Comparison of ENCODE assay signal across 18 cellular contexts in genomic region chr2:85400541-85400940, GRCh38. TPM values are rescaled to one million over a fixed set of nuclear protein-coding genes. Genes with fewer than 3 reads are reported as not detected.
DNase-seq lines count a peak whose midpoint lies in the region; ATAC-seq, FAIRE-seq and TF ChIP-seq lines count a peak whose summit lies in the region.
"Had no signal": no experiment of that assay in that cellular context is flagged by ENCODE, and none has a peak within 500 bp of the region (broad histone marks: within the 10 kb centered on the region; RNA-seq: fewer than 3 reads in every experiment).

No MANE protein-coding gene starts in this region.

- H3K27me3 ChIP-seq in prostate gland (replicated peaks; ENCODE audit: insufficient read depth), result no peaks in the 10 kb centered on the region

- peaks cover 8% of the 10 kb centered on the region for H3K4me1 ChIP-seq in prostate gland (replicated peaks)

- DNase-seq in activated naive CD4-positive, alpha-beta T cell treated with anti-CD3 and anti-CD28 coated beads, Interleukin-2, amount 10 ng/mL, durations not matched to agents 7 days and 5 days, result no peak
- no peak for DNase-seq in activated naive CD4-positive, alpha-beta T cell treated with anti-CD3 and anti-CD28 coated beads for 36 hours
- no peak for DNase-seq in prostate gland (ENCODE audit: low spot score)
- DNase-seq in T-helper 1 cell, result no peak
- DNase-seq in 8988T, result no peak
- DNase-seq in frontal cortex (ENCODE audit: low spot score in 2 of 2), result no peak
- DNase-seq: COR-L47, NCI-H1048, NCI-H146, NCI-H2107, NCI-H2227 treated with DMSO at 0.1 percent for 48 hours, NCI-H524, Right ventricle myocardium superior had no signal

- no peak overlapping the region for H3K4me3 ChIP-seq in prostate gland

- no peak for TF ChIP-seq POLR2A in prostate gland (IDR thresholded peaks at IDR 0.05)

- H3K27ac Mint-ChIP-seq in activated naive CD4-positive, alpha-beta T cell treated with anti-CD3 and anti-CD28 coated beads, Interleukin-2, amount 10 ng/mL, durations not matched to agents 7 days and 5 days, result peak overlapping the region; percentile 52
- no peak overlapping the region for H3K27ac Mint-ChIP-seq in activated naive CD4-positive, alpha-beta T cell treated with anti-CD3 and anti-CD28 coated beads for 36 hours
- H3K27ac Mint-ChIP-seq in dendritic cell treated with granulocyte-macrophage colony-stimulating factor and Interleukin-4, amounts not matched to agents 40 ng/mL and 50 ng/mL, for 4 days, result peak overlapping the region; percentile 18

- TF ChIP-seq CTCF in prostate gland (IDR thresholded peaks at IDR 0.05), result no peak

- CTCF ChIA-PET in activated naive CD4-positive, alpha-beta T cell treated with anti-CD3 and anti-CD28 coated beads, Interleukin-2, amount 10 ng/mL, durations not matched to agents 7 days and 5 days (lab: Charles Lee), result no interaction called here
- CTCF ChIA-PET in activated naive CD4-positive, alpha-beta T cell treated with anti-CD3 and anti-CD28 coated beads for 36 hours (lab: Charles Lee), result no interaction called here

- peaks cover 12% of the 10 kb centered on the region for H3K9me3 Mint-ChIP-seq in activated naive CD4-positive, alpha-beta T cell treated with anti-CD3 and anti-CD28 coated beads, Interleukin-2, amount 10 ng/mL, durations not matched to agents 7 days and 5 days
- H3K9me3 Mint-ChIP-seq in activated naive CD4-positive, alpha-beta T cell treated with anti-CD3 and anti-CD28 coated beads for 36 hours, result peaks cover 12% of the 10 kb centered on the region
- no peaks in the 10 kb centered on the region for H3K9me3 Mint-ChIP-seq in dendritic cell treated with granulocyte-macrophage colony-stimulating factor and Interleukin-4, amounts not matched to agents 40 ng/mL and 50 ng/mL, for 4 days

- ATAC-seq in GM18519 (IDR thresholded peaks at IDR 0.05; ENCODE audit: low FRiP score, unreplicated experiment), result no peak
- ATAC-seq: Panc1 had no signal

- no peak for FAIRE-seq in frontal cortex (lab: Jason Lieb, UNC)
- FAIRE-seq: GM12892, H54 had no signal

- H3K4me1 Mint-ChIP-seq in activated naive CD4-positive, alpha-beta T cell treated with anti-CD3 and anti-CD28 coated beads, Interleukin-2, amount 10 ng/mL, durations not matched to agents 7 days and 5 days, result peaks cover 20% of the 10 kb centered on the region
- peaks cover 5% of the 10 kb centered on the region for H3K4me1 Mint-ChIP-seq in activated naive CD4-positive, alpha-beta T cell treated with anti-CD3 and anti-CD28 coated beads for 36 hours (ENCODE audit: low read depth)
- H3K4me1 Mint-ChIP-seq in dendritic cell treated with granulocyte-macrophage colony-stimulating factor and Interleukin-4, amounts not matched to agents 40 ng/mL and 50 ng/mL, for 4 days (ENCODE audit: low read depth), result peaks cover 28% of the 10 kb centered on the region

- 35% methylated on average over 4 of the region's 4 CpGs for WGBS in prostate gland

- peak overlapping the region; percentile 19 to 20 for H3K27ac ChIP-seq in prostate gland

- intact Hi-C loops in activated naive CD4-positive, alpha-beta T cell treated with anti-CD3 and anti-CD28 coated beads for 36 hours (cut with micrococcal nuclease), result no loop called here
- intact Hi-C loops in dendritic cell treated with granulocyte-macrophage colony-stimulating factor and Interleukin-4, amounts not matched to agents 40 ng/mL and 50 ng/mL, for 4 days (cut with micrococcal nuclease), result no loop called here
- intact Hi-C loops in prostate gland (cut with DNase I), result no loop called here

- no peaks in the 10 kb centered on the region for H3K9me3 ChIP-seq in prostate gland

- no peak overlapping the region for H3K4me3 Mint-ChIP-seq in activated naive CD4-positive, alpha-beta T cell treated with anti-CD3 and anti-CD28 coated beads, Interleukin-2, amount 10 ng/mL, durations not matched to agents 7 days and 5 days
- H3K4me3 Mint-ChIP-seq in activated naive CD4-positive, alpha-beta T cell treated with anti-CD3 and anti-CD28 coated beads for 36 hours, result no peak overlapping the region
- H3K4me3 Mint-ChIP-seq in dendritic cell treated with granulocyte-macrophage colony-stimulating factor and Interleukin-4, amounts not matched to agents 40 ng/mL and 50 ng/mL, for 4 days, result no peak overlapping the region

- no peaks in the 10 kb centered on the region for H3K27me3 Mint-ChIP-seq in activated naive CD4-positive, alpha-beta T cell treated with anti-CD3 and anti-CD28 coated beads, Interleukin-2, amount 10 ng/mL, durations not matched to agents 7 days and 5 days
- no peaks in the 10 kb centered on the region for H3K27me3 Mint-ChIP-seq in activated naive CD4-positive, alpha-beta T cell treated with anti-CD3 and anti-CD28 coated beads for 36 hours (ENCODE audit: low read depth)
- H3K27me3 Mint-ChIP-seq in dendritic cell treated with granulocyte-macrophage colony-stimulating factor and Interleukin-4, amounts not matched to agents 40 ng/mL and 50 ng/mL, for 4 days, result no peaks in the 10 kb centered on the region

- H3K36me3 Mint-ChIP-seq in activated naive CD4-positive, alpha-beta T cell treated with anti-CD3 and anti-CD28 coated beads, Interleukin-2, amount 10 ng/mL, durations not matched to agents 7 days and 5 days, result peaks cover 67% of the 10 kb centered on the region
- peaks cover 2% of the 10 kb centered on the region for H3K36me3 Mint-ChIP-seq in activated naive CD4-positive, alpha-beta T cell treated with anti-CD3 and anti-CD28 coated beads for 36 hours (ENCODE audit: low read depth)
- peaks cover 87% of the 10 kb centered on the region for H3K36me3 Mint-ChIP-seq in dendritic cell treated with granulocyte-macrophage colony-stimulating factor and Interleukin-4, amounts not matched to agents 40 ng/mL and 50 ng/mL, for 4 days (ENCODE audit: low read depth)

- H3K36me3 ChIP-seq in prostate gland, result no peaks in the 10 kb centered on the region

RNA-seq across cellular contexts. Expression of gene CAPG, which starts 9.6 kb away (rescaled TPM):
- 10 to 100 TPM; 10.2 to 10.7 TPM for total RNA-seq in activated naive CD4-positive, alpha-beta T cell treated with anti-CD3 and anti-CD28 coated beads for 36 hours
- 10 to 100 TPM; 80.7 to 96.1 TPM for total RNA-seq in prostate gland
- total RNA-seq in frontal cortex, result 9.0 TPM

RNA-seq across cellular contexts. Expression of gene SH2D6, which starts 18.0 kb away (rescaled TPM):
- under 1 TPM; 0.40 to 0.88 TPM for total RNA-seq in activated naive CD4-positive, alpha-beta T cell treated with anti-CD3 and anti-CD28 coated beads for 36 hours
- total RNA-seq in prostate gland (1 to 10 TPM in 1 of 2 donors, under 1 TPM in 1; 0.23 to 1.8 TPM), frontal cortex (0.41 TPM)

RNA-seq across cellular contexts. Expression of gene ELMOD3, which starts 46.0 kb away (rescaled TPM):
- 10 to 100 TPM; 14.8 to 15.4 TPM for total RNA-seq in activated naive CD4-positive, alpha-beta T cell treated with anti-CD3 and anti-CD28 coated beads for 36 hours
- total RNA-seq in prostate gland (10 to 100 TPM; 31.6 to 32.1 TPM), frontal cortex (17.1 TPM)

RNA-seq across cellular contexts. Expression of gene RETSAT, which starts 46.2 kb away (rescaled TPM):
- total RNA-seq in activated naive CD4-positive, alpha-beta T cell treated with anti-CD3 and anti-CD28 coated beads for 36 hours, result 10 to 100 TPM; 19.7 to 24.5 TPM
- total RNA-seq in prostate gland (10 to 100 TPM; 51.1 to 72.6 TPM), frontal cortex (11.8 TPM)
